Comparison of ENCODE assay signal across 1 cellular context in the genomic region with DNA sequence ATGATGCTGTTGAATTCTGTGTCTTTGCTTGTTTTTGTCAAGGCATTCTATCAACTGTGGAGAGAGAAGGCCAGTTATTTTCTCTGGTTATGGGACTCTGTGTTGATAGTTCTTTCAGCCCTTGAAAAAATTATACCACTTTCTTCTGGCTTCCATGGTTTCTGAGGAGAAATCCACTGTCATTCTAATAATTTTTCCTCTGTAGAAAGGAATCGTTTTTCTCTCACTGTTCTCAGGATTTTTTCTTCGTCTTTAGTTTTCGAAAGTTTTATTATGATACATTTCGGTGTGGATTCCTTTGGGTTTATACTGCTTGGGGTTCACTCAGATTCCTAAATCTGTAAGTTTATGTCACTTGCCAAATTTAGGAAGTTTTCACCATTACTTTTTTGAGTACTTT.
TF ChIP-seq lines count a peak whose summit lies in the region.

No MANE protein-coding gene starts in this region.

TF ChIP-seq in HEK293, 187 proteins besides CTCF, POLR2A, EP300 and RAD21 (continued from another document):
- TF ChIP-seq ZBTB44 (tag by site-specific recombination; IDR thresholded peaks at IDR 0.05) (no peak), PRDM1 (tag by site-specific recombination; IDR thresholded peaks at IDR 0.05) (0 out of 2 replicates have a peak, but pooled peaks have one; percentile 5), ZNF664 (tag by site-specific recombination; IDR thresholded peaks at IDR 0.05) (no peak), HOXD13 (CRISPR knock-in tag; IDR thresholded peaks at IDR 0.05; ENCODE audit: borderline replicate concordance) (no peak), ZNF549 (tag by site-specific recombination; IDR thresholded peaks at IDR 0.05) (peak; percentile 44; the same call in 1 of the 2 replicates), ZBTB49 (tag by site-specific recombination; IDR thresholded peaks at IDR 0.05; ENCODE audit: low read depth) (no peak), SETDB1 (IDR thresholded peaks at IDR 0.05; ENCODE audit: insufficient read length, low read length) (peak; percentile 94), ZNF473 (tag by site-specific recombination; IDR thresholded peaks at IDR 0.05) (no peak), SP3 (tag by site-specific recombination; IDR thresholded peaks at IDR 0.05) (no peak), ZNF626 (tag by site-specific recombination; IDR thresholded peaks at IDR 0.05) (no peak), TRIM28 (IDR thresholded peaks at IDR 0.05; ENCODE audit: borderline replicate concordance, low read length) (peak; percentile 94; the same call in 1 of the 2 replicates), ZNF692 (tag by site-specific recombination; IDR thresholded peaks at IDR 0.05) (no peak), ZNF138 (tag by site-specific recombination; IDR thresholded peaks at IDR 0.05; ENCODE audit: borderline replicate concordance) (no peak), ZNF843 (tag by site-specific recombination; IDR thresholded peaks at IDR 0.05) (no peak), ZNF16 (tag by site-specific recombination; IDR thresholded peaks at IDR 0.05; ENCODE audit: low read depth) (no peak)
- TF ChIP-seq, protein P1, sequence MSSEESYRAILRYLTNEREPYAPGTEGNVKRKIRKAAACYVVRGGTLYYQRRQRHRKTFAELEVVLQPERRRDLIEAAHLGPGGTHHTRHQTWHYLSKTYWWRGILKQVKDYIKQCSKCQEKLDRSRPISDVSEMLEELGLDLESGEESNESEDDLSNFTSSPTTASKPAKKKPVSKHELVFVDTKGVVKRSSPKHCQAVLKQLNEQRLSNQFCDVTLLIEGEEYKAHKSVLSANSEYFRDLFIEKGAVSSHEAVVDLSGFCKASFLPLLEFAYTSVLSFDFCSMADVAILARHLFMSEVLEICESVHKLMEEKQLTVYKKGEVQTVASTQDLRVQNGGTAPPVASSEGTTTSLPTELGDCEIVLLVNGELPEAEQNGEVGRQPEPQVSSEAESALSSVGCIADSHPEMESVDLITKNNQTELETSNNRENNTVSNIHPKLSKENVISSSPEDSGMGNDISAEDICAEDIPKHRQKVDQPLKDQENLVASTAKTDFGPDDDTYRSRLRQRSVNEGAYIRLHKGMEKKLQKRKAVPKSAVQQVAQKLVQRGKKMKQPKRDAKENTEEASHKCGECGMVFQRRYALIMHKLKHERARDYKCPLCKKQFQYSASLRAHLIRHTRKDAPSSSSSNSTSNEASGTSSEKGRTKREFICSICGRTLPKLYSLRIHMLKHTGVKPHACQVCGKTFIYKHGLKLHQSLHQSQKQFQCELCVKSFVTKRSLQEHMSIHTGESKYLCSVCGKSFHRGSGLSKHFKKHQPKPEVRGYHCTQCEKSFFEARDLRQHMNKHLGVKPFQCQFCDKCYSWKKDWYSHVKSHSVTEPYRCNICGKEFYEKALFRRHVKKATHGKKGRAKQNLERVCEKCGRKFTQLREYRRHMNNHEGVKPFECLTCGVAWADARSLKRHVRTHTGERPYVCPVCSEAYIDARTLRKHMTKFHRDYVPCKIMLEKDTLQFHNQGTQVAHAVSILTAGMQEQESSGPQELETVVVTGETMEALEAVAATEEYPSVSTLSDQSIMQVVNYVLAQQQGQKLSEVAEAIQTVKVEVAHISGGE (tag by site-specific recombination; conservative IDR thresholded peaks at IDR 0.05; ENCODE audit: low read depth), result 0 out of 2 replicates have a peak, but pooled peaks have one; percentile 15
- TF ChIP-seq, protein P2, sequence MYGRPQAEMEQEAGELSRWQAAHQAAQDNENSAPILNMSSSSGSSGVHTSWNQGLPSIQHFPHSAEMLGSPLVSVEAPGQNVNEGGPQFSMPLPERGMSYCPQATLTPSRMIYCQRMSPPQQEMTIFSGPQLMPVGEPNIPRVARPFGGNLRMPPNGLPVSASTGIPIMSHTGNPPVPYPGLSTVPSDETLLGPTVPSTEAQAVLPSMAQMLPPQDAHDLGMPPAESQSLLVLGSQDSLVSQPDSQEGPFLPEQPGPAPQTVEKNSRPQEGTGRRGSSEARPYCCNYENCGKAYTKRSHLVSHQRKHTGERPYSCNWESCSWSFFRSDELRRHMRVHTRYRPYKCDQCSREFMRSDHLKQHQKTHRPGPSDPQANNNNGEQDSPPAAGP (tag by site-specific recombination; IDR thresholded peaks at IDR 0.05), result no peak
